18 cellular contexts compared by ENCODE assay signal in genomic region chr9:97919217-97919813, GRCh38. TPM values are rescaled to one million over a fixed set of nuclear protein-coding genes. Genes with fewer than 3 reads are reported as not detected.
DNase-seq lines count a peak whose midpoint lies in the region; ATAC-seq, FAIRE-seq and TF ChIP-seq lines count a peak whose summit lies in the region.
"Had no signal": no experiment of that assay in that cellular context is flagged by ENCODE, and none has a peak within 500 bp of the region (broad histone marks: within the 10 kb centered on the region; RNA-seq: fewer than 3 reads in every experiment).

No MANE protein-coding gene starts in this region.

- H2AFZ ChIP-seq in keratinocyte (ENCODE audit: control insufficient read depth, low read length), result no peak overlapping the region

- FAIRE-seq in A549 (lab: Jason Lieb, UNC) (no peak), keratinocyte (lab: Jason Lieb, UNC) (no peak)
- FAIRE-seq: endothelial cell of umbilical vein had no signal

- no peak for TF ChIP-seq CTCF in A549 (IDR thresholded peaks at IDR 0.05)
- TF ChIP-seq CTCF in keratinocyte (optimal IDR thresholded peaks at IDR 0.05 in 1 of 3, IDR thresholded peaks at IDR 0.05 in 1 of 3, conservative IDR thresholded peaks at IDR 0.05 in 1 of 3; ENCODE audit: extremely low read depth in 1 of 3, insufficient read depth in 2 of 3, low read length in 3 of 3), result no peak
- no peak for TF ChIP-seq CTCF in gastrocnemius medialis (IDR thresholded peaks at IDR 0.05 in 4 of 5, conservative IDR thresholded peaks at IDR 0.05 in 1 of 5)

- POLR2A ChIA-PET in A549 (lab: Yijun Ruan, JAX), result interaction anchor here (1.3 kb wide), 1 partner anchor 222 kb away, joined by 3 read pairs; the partner anchor contains the start of gene XPA
- POLR2A ChIA-PET in CD8-positive, alpha-beta memory T cell (lab: Charles Lee), result interaction anchor here (0.6 to 3.6 kb wide), 3 partner anchors 11 to 344 kb away, joined by 6 to 55 read pairs (median 8); no protein-coding TSS in a partner anchor
- POLR2A ChIA-PET in activated CD4-positive, alpha-beta memory T cell treated with anti-CD3 and anti-CD28 coated beads, Interleukin-2, amount 10 ng/mL, durations not matched to agents 7 days and 5 days (lab: Charles Lee), result interaction anchor here (3.7 to 8.1 kb wide), 8 partner anchors 13 to 337 kb away, joined by 11 to 360 read pairs (median 39); partner anchors contain the start of genes ANP32B, NANS, NCBP1 and TBC1D2

- no peak for TF ChIP-seq POLR2A in A549 (IDR thresholded peaks at IDR 0.05; ENCODE audit: low read length)
- no peak for TF ChIP-seq POLR2A in gastrocnemius medialis (IDR thresholded peaks at IDR 0.05)

- no peak for TF ChIP-seq EP300 in A549 (IDR thresholded peaks at IDR 0.05)

- H4K20me1 ChIP-seq in keratinocyte (ENCODE audit: control insufficient read depth, extremely low read depth, insufficient read depth, low read length), result no peaks in the 10 kb centered on the region

- peak overlapping the region; percentile 98 to 100 (median 99) for H3K27ac Mint-ChIP-seq in CD8-positive, alpha-beta memory T cell
- peak overlapping the region; percentile 98 for H3K27ac Mint-ChIP-seq in activated CD4-positive, alpha-beta memory T cell treated with anti-CD3 and anti-CD28 coated beads, Interleukin-2, amount 10 ng/mL, durations not matched to agents 7 days and 5 days

- H3K27me3 Mint-ChIP-seq in CD8-positive, alpha-beta memory T cell, result peaks cover 0 to 9% of the 10 kb centered on the region in 2 donors
- no peaks in the 10 kb centered on the region for H3K27me3 Mint-ChIP-seq in activated CD4-positive, alpha-beta memory T cell treated with anti-CD3 and anti-CD28 coated beads, Interleukin-2, amount 10 ng/mL, durations not matched to agents 7 days and 5 days

- H3K4me3 Mint-ChIP-seq in CD8-positive, alpha-beta memory T cell, result peak overlapping the region; percentile 76 to 96 (median 87)
- peak overlapping the region; percentile 93 for H3K4me3 Mint-ChIP-seq in activated CD4-positive, alpha-beta memory T cell treated with anti-CD3 and anti-CD28 coated beads, Interleukin-2, amount 10 ng/mL, durations not matched to agents 7 days and 5 days

- DNase-seq in A549 (ENCODE audit: low read depth in 1 of 2, low spot score in 1 of 2), result no peak
- no peak for DNase-seq in CD8-positive, alpha-beta memory T cell
- no peak for DNase-seq in activated CD4-positive, alpha-beta memory T cell treated with anti-CD3 and anti-CD28 coated beads, Interleukin-2, amount 10 ng/mL, durations not matched to agents 7 days and 5 days
- no peak for DNase-seq in keratinocyte (ENCODE audit: low read depth, low spot score)
- DNase-seq in gastrocnemius medialis, result no peak
- DNase-seq in GOT3 (lab: John Stamatoyannopoulos, UW), result no peak
- DNase-seq: activated CD4-positive, CD25-positive, alpha-beta regulatory T cell; activated effector memory CD4-positive, alpha-beta T cell treated with anti-CD3 and anti-CD28 coated beads, Interleukin-2, amount 50 U/mL, for 16 hours; BE2C; heart left ventricle; SJCRH30; stimulated activated CD4-positive, alpha-beta T cell treated with anti-CD3 and anti-CD28 coated beads, Interleukin-1b, Interleukin-23, amount 100 ng/mL, for 48 hours; uterus had no signal

- intact Hi-C loops in gastrocnemius medialis (cut with DNase I; ENCODE audit: low total_unique reads), result no loop called here

- ATAC-seq in A549 (no peak), gastrocnemius medialis (no peak), esophagus mucosa (no peak), GM21447 (IDR thresholded peaks at IDR 0.05; ENCODE audit: unreplicated experiment) (no peak)
- ATAC-seq: heart left ventricle had no signal

- H3K9ac ChIP-seq in keratinocyte (ENCODE audit: control insufficient read depth, extremely low read depth, insufficient read depth, low read length), result no peak overlapping the region

- H3K4me1 ChIP-seq in A549, result 0 out of 3 replicates have a peak, but pooled peaks cover 5% of the 10 kb centered on the region
- H3K4me1 ChIP-seq in CD8-positive, alpha-beta memory T cell (ENCODE audit: insufficient read depth, low read length), result peaks cover 55% of the 10 kb centered on the region
- peaks cover 30% of the 10 kb centered on the region for H3K4me1 ChIP-seq in keratinocyte (ENCODE audit: control insufficient read depth, extremely low read depth, insufficient read depth, low read length)
- peaks cover 17 to 34% of the 10 kb centered on the region in 2 donors for H3K4me1 ChIP-seq in gastrocnemius medialis
- H3K4me1 ChIP-seq: uterus had no signal

- H3K27ac ChIP-seq in A549 (no peak overlapping the region), keratinocyte (ENCODE audit: control insufficient read depth, insufficient read depth, low read length) (no peak overlapping the region), gastrocnemius medialis (no peak overlapping the region)
- H3K27ac ChIP-seq in CD8-positive, alpha-beta memory T cell (ENCODE audit: low read depth, low read length), result peak overlapping the region; percentile 100
- H3K27ac ChIP-seq: cardiac muscle cell, SJCRH30, uterus had no signal

- H3K4me1 Mint-ChIP-seq in CD8-positive, alpha-beta memory T cell, result peaks cover 67 to 82% (median 76%) of the 10 kb centered on the region in 3 donors
- H3K4me1 Mint-ChIP-seq in activated CD4-positive, alpha-beta memory T cell treated with anti-CD3 and anti-CD28 coated beads, Interleukin-2, amount 10 ng/mL, durations not matched to agents 7 days and 5 days, result peaks cover 64% of the 10 kb centered on the region

- peaks cover 0 to 3% (median 0%) of the 10 kb centered on the region in 5 donors for H3K9me3 Mint-ChIP-seq in CD8-positive, alpha-beta memory T cell
- no peaks in the 10 kb centered on the region for H3K9me3 Mint-ChIP-seq in activated CD4-positive, alpha-beta memory T cell treated with anti-CD3 and anti-CD28 coated beads, Interleukin-2, amount 10 ng/mL, durations not matched to agents 7 days and 5 days

- dilution Hi-C loops in keratinocyte (cut with MboI; ENCODE audit: extremely low pct_ligation_motif_present, low sequenced_read_pairs), result no loop called here

- H3K36me3 Mint-ChIP-seq in CD8-positive, alpha-beta memory T cell, result peaks cover 11 to 43% (median 12%) of the 10 kb centered on the region in 3 donors
- H3K36me3 Mint-ChIP-seq in activated CD4-positive, alpha-beta memory T cell treated with anti-CD3 and anti-CD28 coated beads, Interleukin-2, amount 10 ng/mL, durations not matched to agents 7 days and 5 days (ENCODE audit: low read depth), result peaks cover 33% of the 10 kb centered on the region

- H3K4me3 ChIP-seq in A549, result no peak overlapping the region
- peak overlapping the region; percentile 58 for H3K4me3 ChIP-seq in CD8-positive, alpha-beta memory T cell (ENCODE audit: low read length)
- H3K4me3 ChIP-seq in keratinocyte (ENCODE audit: control insufficient read depth in 2 of 3, extremely low read depth in 1 of 3, insufficient read depth in 2 of 3, low read depth in 1 of 3, low read length in 3 of 3), result no peak overlapping the region
- no peak overlapping the region for H3K4me3 ChIP-seq in gastrocnemius medialis
- H3K4me3 ChIP-seq: cardiac muscle cell, heart left ventricle, SJCRH30, uterus had no signal

- TF ChIP-seq RAD21 in A549 (conservative IDR thresholded peaks at IDR 0.05 in 1 of 2, IDR thresholded peaks at IDR 0.05 in 1 of 2), result no peak

- H3K36me3 ChIP-seq in CD8-positive, alpha-beta memory T cell (ENCODE audit: insufficient read depth, low read length), result peaks cover 12% of the 10 kb centered on the region
- H3K36me3 ChIP-seq in keratinocyte (ENCODE audit: control insufficient read depth in 2 of 2, extremely low read depth in 1 of 2, insufficient read depth in 2 of 2, low read length in 2 of 2) (no peaks in the 10 kb centered on the region), gastrocnemius medialis (no peaks in the 10 kb centered on the region)
- H3K36me3 ChIP-seq: BE2C, cardiac muscle cell, SJCRH30, uterus had no signal

- no peaks in the 10 kb centered on the region for H3K79me2 ChIP-seq in keratinocyte (ENCODE audit: control insufficient read depth, insufficient read depth, low read length)

- CTCF ChIA-PET in A549 (lab: Yijun Ruan, JAX), result interaction anchor here (1.2 to 7.5 kb wide), 3 partner anchors 18 to 35 kb away, joined by 3 to 116 read pairs (median 11); no protein-coding TSS in a partner anchor
- CTCF ChIA-PET in CD8-positive, alpha-beta memory T cell (lab: Charles Lee), result interaction anchor here (0.9 to 8.0 kb wide), 7 partner anchors 16 to 199 kb away, joined by 3 to 109 read pairs (median 3); partner anchors contain the start of gene ANP32B
- CTCF ChIA-PET in activated CD4-positive, alpha-beta memory T cell treated with anti-CD3 and anti-CD28 coated beads, Interleukin-2, amount 10 ng/mL, durations not matched to agents 7 days and 5 days (lab: Charles Lee), result interaction anchor here (0.7 to 9.2 kb wide), 4 partner anchors 10 to 63 kb away, joined by 3 to 175 read pairs (median 12); no protein-coding TSS in a partner anchor

- H3K4me2 ChIP-seq in A549, result no peak overlapping the region
- peak overlapping the region; percentile 63 for H3K4me2 ChIP-seq in keratinocyte (ENCODE audit: control insufficient read depth, extremely low read depth, insufficient read depth, low read depth, low read length)

- H3K9me3 ChIP-seq in A549, result no peaks in the 10 kb centered on the region
- H3K9me3 ChIP-seq in CD8-positive, alpha-beta memory T cell (ENCODE audit: low read length), result no peaks in the 10 kb centered on the region
- no peaks in the 10 kb centered on the region for H3K9me3 ChIP-seq in keratinocyte (ENCODE audit: control insufficient read depth, low read depth, low read length)
- no peaks in the 10 kb centered on the region for H3K9me3 ChIP-seq in gastrocnemius medialis
- H3K9me3 ChIP-seq: BE2C, heart left ventricle, SJCRH30, uterus had no signal

- no peaks in the 10 kb centered on the region for H3K9me1 ChIP-seq in keratinocyte (ENCODE audit: control insufficient read depth, extremely low read depth, insufficient read depth, low read length)

- H3K27me3 ChIP-seq in CD8-positive, alpha-beta memory T cell (ENCODE audit: insufficient read depth, low read length, poor library complexity, severe bottlenecking), result no peaks in the 10 kb centered on the region
- no peaks in the 10 kb centered on the region for H3K27me3 ChIP-seq in keratinocyte (ENCODE audit: control insufficient read depth, extremely low read depth, insufficient read depth, low read length)
- no peaks in the 10 kb centered on the region for H3K27me3 ChIP-seq in gastrocnemius medialis
- H3K27me3 ChIP-seq: heart left ventricle, SJCRH30, uterus had no signal

- in situ Hi-C loops in gastrocnemius medialis (cut with MboI; ENCODE audit: low sequenced_read_pairs in 4 of 4), result loop anchor here (5.0 to 25.0 kb wide), 7 partner anchors 115 to 868 kb away; partner anchors contain the start of genes NANS (in 2 of the 4), TBC1D2 (in 2 of the 4) and ANKS6 (in 1 of the 4)

RNA-seq across cellular contexts. Expression of gene TRMO, which starts 3.0 kb away (rescaled TPM):
- 18.8 and 19.4 TPM in 2 replicates for polyA plus RNA-seq in A549 (2011; rRNA removed)
- 11.3 and 12.2 TPM in 2 replicates for polyA plus RNA-seq in A549 (2012; cell fraction: cytosol; rRNA removed)
- polyA plus RNA-seq in A549 (2012; cell fraction: nucleus; rRNA removed), result 8.0 and 15.0 TPM in 2 replicates
- 12.0 to 13.1 TPM (median 12.3 TPM) in 3 replicates for polyA plus RNA-seq in A549 (2017; fragmentation: RNase III; extraction: RNeasy Plus Mini Kit Qiagen cat#74134 plus additional on column Dnase treatment)
- 15.9 and 16.4 TPM in 2 replicates for polyA minus RNA-seq in A549 (2011; rRNA and poly(A)+ RNA removed)
- total RNA-seq in CD8-positive, alpha-beta memory T cell, result 10 to 100 TPM; 19.1 to 19.2 TPM
- 19.6 TPM for polyA plus RNA-seq in CD8-positive, alpha-beta memory T cell
- total RNA-seq in activated CD4-positive, alpha-beta memory T cell treated with anti-CD3 and anti-CD28 coated beads, Interleukin-2, amount 10 ng/mL, durations not matched to agents 7 days and 5 days, result 10 to 100 TPM; 25.4 to 27.4 TPM
- polyA plus RNA-seq in keratinocyte, result 13.9 to 19.4 TPM (median 17.0 TPM) in 3 replicates
- polyA plus RNA-seq in keratinocyte (2011; ENCODE audit: low read depth), result 13.0 TPM
- polyA plus RNA-seq in keratinocyte (2011; cell fraction: cytosol; rRNA removed), result 10.3 and 22.5 TPM in 2 replicates
- 21.1 and 22.6 TPM in 2 replicates for polyA plus RNA-seq in keratinocyte (2011; cell fraction: nucleus; rRNA removed)
- polyA plus RNA-seq in keratinocyte (2012; ENCODE audit: low replicate concordance), result 9.4 and 11.3 TPM in 2 replicates
- polyA minus RNA-seq in keratinocyte, result 6.7 to 13.3 TPM (median 6.7 TPM) in 3 replicates
- polyA minus RNA-seq in keratinocyte (2011; cell fraction: cytosol; rRNA and poly(A)+ RNA removed), result 5.9 TPM
- 5.5 and 9.4 TPM in 2 replicates for polyA minus RNA-seq in keratinocyte (2011; cell fraction: nucleus; rRNA and poly(A)+ RNA removed)
- total RNA-seq in gastrocnemius medialis, result 10 to 100 TPM; 10.5 to 23.4 (median 15.7) TPM
- 8.6 TPM for total RNA-seq in esophagus mucosa

RNA-seq across cellular contexts. Expression of gene HEMGN, which starts 18.7 kb away (rescaled TPM):
- polyA plus RNA-seq in A549 (2011; rRNA removed) (not detected in 2 replicates), A549 (2017; fragmentation: RNase III; extraction: RNeasy Plus Mini Kit Qiagen cat#74134 plus additional on column Dnase treatment) (not detected in 3 replicates), keratinocyte (0.02 TPM in 1 of 3 replicates, not detected in the others)
- not detected in 2 replicates for polyA plus RNA-seq in A549 (2012; cell fraction: cytosol; rRNA removed)
- polyA plus RNA-seq in A549 (2012; cell fraction: nucleus; rRNA removed), result not detected in 2 replicates
- polyA minus RNA-seq in A549 (2011; rRNA and poly(A)+ RNA removed), result not detected in 2 replicates
- total RNA-seq in CD8-positive, alpha-beta memory T cell, result under 1 TPM; 0.31 to 0.66 TPM
- 2.8 TPM for polyA plus RNA-seq in CD8-positive, alpha-beta memory T cell
- under 1 TPM; 0.53 to 0.83 TPM for total RNA-seq in activated CD4-positive, alpha-beta memory T cell treated with anti-CD3 and anti-CD28 coated beads, Interleukin-2, amount 10 ng/mL, durations not matched to agents 7 days and 5 days
- not detected for polyA plus RNA-seq in keratinocyte (2011; ENCODE audit: low read depth)
- not detected in 2 replicates for polyA plus RNA-seq in keratinocyte (2011; cell fraction: cytosol; rRNA removed)
- polyA plus RNA-seq in keratinocyte (2011; cell fraction: nucleus; rRNA removed), result not detected in 2 replicates
- polyA plus RNA-seq in keratinocyte (2012; ENCODE audit: low replicate concordance), result not detected in 2 replicates
- not detected in 3 replicates for polyA minus RNA-seq in keratinocyte
- not detected for polyA minus RNA-seq in keratinocyte (2011; cell fraction: cytosol; rRNA and poly(A)+ RNA removed)
- polyA minus RNA-seq in keratinocyte (2011; cell fraction: nucleus; rRNA and poly(A)+ RNA removed), result not detected in 2 replicates
- total RNA-seq in gastrocnemius medialis (under 1 TPM in 1 of 4 donors, not detected in 3; 0.16 TPM), esophagus mucosa (not detected)
- total RNA-seq: cardiac muscle cell, endothelial cell of umbilical vein, renal cortical epithelial cell, SJCRH30 had no signal
- polyA plus RNA-seq: cardiac muscle cell, endothelial cell of umbilical vein, heart left ventricle had no signal
